In the genomic region with DNA sequence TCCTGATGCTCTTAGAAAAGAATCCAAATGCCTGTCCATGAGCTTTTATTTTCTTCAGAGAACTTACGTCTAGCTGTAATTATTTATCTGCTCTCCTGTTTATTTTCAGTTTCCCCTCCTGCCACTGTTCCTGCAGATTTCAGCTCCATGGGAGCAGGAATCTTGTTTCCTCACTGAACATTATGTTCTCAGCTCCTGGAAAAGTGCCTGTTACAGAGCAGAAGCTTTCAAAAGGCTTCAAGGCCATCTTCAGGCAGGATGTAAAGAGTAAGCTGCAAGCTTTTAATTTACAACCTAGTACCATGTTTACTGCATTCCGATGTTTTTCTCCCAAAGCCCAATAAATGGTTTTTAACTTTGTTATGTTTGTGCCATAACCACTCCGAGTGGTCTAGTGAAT, we compare ENCODE assay signal across 2 cellular contexts.
TF ChIP-seq lines count a peak whose summit lies in the region.

No MANE protein-coding gene starts in this region.

TF ChIP-seq in SK-N-SH, 30 proteins besides CTCF, POLR2A, EP300 and RAD21 (continued from another document):
- TF ChIP-seq, protein P1, sequence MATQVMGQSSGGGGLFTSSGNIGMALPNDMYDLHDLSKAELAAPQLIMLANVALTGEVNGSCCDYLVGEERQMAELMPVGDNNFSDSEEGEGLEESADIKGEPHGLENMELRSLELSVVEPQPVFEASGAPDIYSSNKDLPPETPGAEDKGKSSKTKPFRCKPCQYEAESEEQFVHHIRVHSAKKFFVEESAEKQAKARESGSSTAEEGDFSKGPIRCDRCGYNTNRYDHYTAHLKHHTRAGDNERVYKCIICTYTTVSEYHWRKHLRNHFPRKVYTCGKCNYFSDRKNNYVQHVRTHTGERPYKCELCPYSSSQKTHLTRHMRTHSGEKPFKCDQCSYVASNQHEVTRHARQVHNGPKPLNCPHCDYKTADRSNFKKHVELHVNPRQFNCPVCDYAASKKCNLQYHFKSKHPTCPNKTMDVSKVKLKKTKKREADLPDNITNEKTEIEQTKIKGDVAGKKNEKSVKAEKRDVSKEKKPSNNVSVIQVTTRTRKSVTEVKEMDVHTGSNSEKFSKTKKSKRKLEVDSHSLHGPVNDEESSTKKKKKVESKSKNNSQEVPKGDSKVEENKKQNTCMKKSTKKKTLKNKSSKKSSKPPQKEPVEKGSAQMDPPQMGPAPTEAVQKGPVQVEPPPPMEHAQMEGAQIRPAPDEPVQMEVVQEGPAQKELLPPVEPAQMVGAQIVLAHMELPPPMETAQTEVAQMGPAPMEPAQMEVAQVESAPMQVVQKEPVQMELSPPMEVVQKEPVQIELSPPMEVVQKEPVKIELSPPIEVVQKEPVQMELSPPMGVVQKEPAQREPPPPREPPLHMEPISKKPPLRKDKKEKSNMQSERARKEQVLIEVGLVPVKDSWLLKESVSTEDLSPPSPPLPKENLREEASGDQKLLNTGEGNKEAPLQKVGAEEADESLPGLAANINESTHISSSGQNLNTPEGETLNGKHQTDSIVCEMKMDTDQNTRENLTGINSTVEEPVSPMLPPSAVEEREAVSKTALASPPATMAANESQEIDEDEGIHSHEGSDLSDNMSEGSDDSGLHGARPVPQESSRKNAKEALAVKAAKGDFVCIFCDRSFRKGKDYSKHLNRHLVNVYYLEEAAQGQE (IDR thresholded peaks at IDR 0.05; ENCODE audit: low read depth, low read length), result no peak
- TF ChIP-seq TAF1 (IDR thresholded peaks at IDR 0.05; ENCODE audit: borderline replicate concordance, low read depth, low read length), result no peak
- TF ChIP-seq, protein P2, sequence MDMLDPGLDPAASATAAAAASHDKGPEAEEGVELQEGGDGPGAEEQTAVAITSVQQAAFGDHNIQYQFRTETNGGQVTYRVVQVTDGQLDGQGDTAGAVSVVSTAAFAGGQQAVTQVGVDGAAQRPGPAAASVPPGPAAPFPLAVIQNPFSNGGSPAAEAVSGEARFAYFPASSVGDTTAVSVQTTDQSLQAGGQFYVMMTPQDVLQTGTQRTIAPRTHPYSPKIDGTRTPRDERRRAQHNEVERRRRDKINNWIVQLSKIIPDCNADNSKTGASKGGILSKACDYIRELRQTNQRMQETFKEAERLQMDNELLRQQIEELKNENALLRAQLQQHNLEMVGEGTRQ (IDR thresholded peaks at IDR 0.05; ENCODE audit: borderline replicate concordance, low read depth, low read length), result no peak
- TF ChIP-seq, protein P3, sequence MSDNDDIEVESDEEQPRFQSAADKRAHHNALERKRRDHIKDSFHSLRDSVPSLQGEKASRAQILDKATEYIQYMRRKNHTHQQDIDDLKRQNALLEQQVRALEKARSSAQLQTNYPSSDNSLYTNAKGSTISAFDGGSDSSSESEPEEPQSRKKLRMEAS (IDR thresholded peaks at IDR 0.05; ENCODE audit: low read depth), result no peak
- TF ChIP-seq, protein P4, sequence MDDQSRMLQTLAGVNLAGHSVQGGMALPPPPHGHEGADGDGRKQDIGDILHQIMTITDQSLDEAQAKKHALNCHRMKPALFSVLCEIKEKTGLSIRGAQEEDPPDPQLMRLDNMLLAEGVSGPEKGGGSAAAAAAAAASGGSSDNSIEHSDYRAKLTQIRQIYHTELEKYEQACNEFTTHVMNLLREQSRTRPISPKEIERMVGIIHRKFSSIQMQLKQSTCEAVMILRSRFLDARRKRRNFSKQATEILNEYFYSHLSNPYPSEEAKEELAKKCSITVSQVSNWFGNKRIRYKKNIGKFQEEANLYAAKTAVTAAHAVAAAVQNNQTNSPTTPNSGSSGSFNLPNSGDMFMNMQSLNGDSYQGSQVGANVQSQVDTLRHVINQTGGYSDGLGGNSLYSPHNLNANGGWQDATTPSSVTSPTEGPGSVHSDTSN (IDR thresholded peaks at IDR 0.05), result no peak
- no peak for TF ChIP-seq MXI1 (IDR thresholded peaks at IDR 0.05; ENCODE audit: low read depth, low read length)
- no peak for TF ChIP-seq YY1 (IDR thresholded peaks at IDR 0.05; ENCODE audit: low read depth)
- TF ChIP-seq GATA2 (CRISPR knock-in tag; IDR thresholded peaks at IDR 0.05), result no peak
- TF ChIP-seq POLR2AphosphoS5 (IDR thresholded peaks at IDR 0.05; ENCODE audit: low read depth, low read length), result no peak
- no peak for TF ChIP-seq TEAD4 (IDR thresholded peaks at IDR 0.05; ENCODE audit: borderline replicate concordance, insufficient read depth)
- TF ChIP-seq, protein P5, sequence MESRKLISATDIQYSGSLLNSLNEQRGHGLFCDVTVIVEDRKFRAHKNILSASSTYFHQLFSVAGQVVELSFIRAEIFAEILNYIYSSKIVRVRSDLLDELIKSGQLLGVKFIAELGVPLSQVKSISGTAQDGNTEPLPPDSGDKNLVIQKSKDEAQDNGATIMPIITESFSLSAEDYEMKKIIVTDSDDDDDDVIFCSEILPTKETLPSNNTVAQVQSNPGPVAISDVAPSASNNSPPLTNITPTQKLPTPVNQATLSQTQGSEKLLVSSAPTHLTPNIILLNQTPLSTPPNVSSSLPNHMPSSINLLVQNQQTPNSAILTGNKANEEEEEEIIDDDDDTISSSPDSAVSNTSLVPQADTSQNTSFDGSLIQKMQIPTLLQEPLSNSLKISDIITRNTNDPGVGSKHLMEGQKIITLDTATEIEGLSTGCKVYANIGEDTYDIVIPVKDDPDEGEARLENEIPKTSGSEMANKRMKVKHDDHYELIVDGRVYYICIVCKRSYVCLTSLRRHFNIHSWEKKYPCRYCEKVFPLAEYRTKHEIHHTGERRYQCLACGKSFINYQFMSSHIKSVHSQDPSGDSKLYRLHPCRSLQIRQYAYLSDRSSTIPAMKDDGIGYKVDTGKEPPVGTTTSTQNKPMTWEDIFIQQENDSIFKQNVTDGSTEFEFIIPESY (IDR thresholded peaks at IDR 0.05; ENCODE audit: borderline replicate concordance, low read depth), result no peak
- TF ChIP-seq, protein P6, sequence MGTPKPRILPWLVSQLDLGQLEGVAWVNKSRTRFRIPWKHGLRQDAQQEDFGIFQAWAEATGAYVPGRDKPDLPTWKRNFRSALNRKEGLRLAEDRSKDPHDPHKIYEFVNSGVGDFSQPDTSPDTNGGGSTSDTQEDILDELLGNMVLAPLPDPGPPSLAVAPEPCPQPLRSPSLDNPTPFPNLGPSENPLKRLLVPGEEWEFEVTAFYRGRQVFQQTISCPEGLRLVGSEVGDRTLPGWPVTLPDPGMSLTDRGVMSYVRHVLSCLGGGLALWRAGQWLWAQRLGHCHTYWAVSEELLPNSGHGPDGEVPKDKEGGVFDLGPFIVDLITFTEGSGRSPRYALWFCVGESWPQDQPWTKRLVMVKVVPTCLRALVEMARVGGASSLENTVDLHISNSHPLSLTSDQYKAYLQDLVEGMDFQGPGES (IDR thresholded peaks at IDR 0.05; ENCODE audit: low read depth, low read length), result no peak
- TF ChIP-seq FOSL2 (IDR thresholded peaks at IDR 0.05; ENCODE audit: borderline replicate concordance, low read depth), result no peak
TF ChIP-seq in SK-N-SH: peak in this region for 0.

TF ChIP-seq in SK-N-SH treated with all-trans-retinoic acid at 6 μM for 48 hours, 23 proteins besides CTCF, POLR2A, EP300 and RAD21 (continued from another document):
- TF ChIP-seq, protein P7, sequence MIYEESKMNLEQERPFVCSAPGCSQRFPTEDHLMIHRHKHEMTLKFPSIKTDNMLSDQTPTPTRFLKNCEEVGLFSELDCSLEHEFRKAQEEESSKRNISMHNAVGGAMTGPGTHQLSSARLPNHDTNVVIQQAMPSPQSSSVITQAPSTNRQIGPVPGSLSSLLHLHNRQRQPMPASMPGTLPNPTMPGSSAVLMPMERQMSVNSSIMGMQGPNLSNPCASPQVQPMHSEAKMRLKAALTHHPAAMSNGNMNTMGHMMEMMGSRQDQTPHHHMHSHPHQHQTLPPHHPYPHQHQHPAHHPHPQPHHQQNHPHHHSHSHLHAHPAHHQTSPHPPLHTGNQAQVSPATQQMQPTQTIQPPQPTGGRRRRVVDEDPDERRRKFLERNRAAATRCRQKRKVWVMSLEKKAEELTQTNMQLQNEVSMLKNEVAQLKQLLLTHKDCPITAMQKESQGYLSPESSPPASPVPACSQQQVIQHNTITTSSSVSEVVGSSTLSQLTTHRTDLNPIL (CRISPR knock-in tag; IDR thresholded peaks at IDR 0.05; ENCODE audit: low read depth), result no peak
- no peak for TF ChIP-seq ARNTL (CRISPR knock-in tag; IDR thresholded peaks at IDR 0.05; ENCODE audit: borderline replicate concordance, low read depth)
- TF ChIP-seq, protein P8, sequence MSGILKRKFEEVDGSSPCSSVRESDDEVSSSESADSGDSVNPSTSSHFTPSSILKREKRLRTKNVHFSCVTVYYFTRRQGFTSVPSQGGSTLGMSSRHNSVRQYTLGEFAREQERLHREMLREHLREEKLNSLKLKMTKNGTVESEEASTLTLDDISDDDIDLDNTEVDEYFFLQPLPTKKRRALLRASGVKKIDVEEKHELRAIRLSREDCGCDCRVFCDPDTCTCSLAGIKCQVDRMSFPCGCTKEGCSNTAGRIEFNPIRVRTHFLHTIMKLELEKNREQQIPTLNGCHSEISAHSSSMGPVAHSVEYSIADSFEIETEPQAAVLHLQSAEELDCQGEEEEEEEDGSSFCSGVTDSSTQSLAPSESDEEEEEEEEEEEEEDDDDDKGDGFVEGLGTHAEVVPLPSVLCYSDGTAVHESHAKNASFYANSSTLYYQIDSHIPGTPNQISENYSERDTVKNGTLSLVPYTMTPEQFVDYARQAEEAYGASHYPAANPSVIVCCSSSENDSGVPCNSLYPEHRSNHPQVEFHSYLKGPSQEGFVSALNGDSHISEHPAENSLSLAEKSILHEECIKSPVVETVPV (CRISPR knock-in tag; IDR thresholded peaks at IDR 0.05), result no peak
- TF ChIP-seq ISL1 (CRISPR knock-in tag; IDR thresholded peaks at IDR 0.05), result no peak
- no peak for TF ChIP-seq TCF4 (CRISPR knock-in tag; IDR thresholded peaks at IDR 0.05; ENCODE audit: borderline replicate concordance)
- TF ChIP-seq ZNF70 (CRISPR knock-in tag; IDR thresholded peaks at IDR 0.05), result no peak
- no peak for TF ChIP-seq GLIS3 (CRISPR knock-in tag; IDR thresholded peaks at IDR 0.05)
- TF ChIP-seq BACH2 (CRISPR knock-in tag; IDR thresholded peaks at IDR 0.05; ENCODE audit: borderline replicate concordance), result no peak
